In genomic region chr4:35793766-35794165, GRCh38 we compare ENCODE assay signal across 29 cellular contexts.
"Had no signal": no experiment of that assay in that cellular context is flagged by ENCODE, and none has a peak within 500 bp of the region (broad histone marks: within the 10 kb centered on the region; RNA-seq: fewer than 3 reads in every experiment).

No MANE protein-coding gene starts in this region.

- H3K36me3 Mint-ChIP-seq: activated CD4-positive, alpha-beta memory T cell treated with anti-CD3 and anti-CD28 coated beads for 36 hours; activated CD8-positive, alpha-beta memory T cell treated with anti-CD3 and anti-CD28 coated beads, Interleukin-2, amount 10 ng/mL, durations not matched to agents 7 days and 5 days; activated naive CD4-positive, alpha-beta T cell treated with anti-CD3 and anti-CD28 coated beads, Interleukin-2, amount 50 U/mL, for 72 hours; activated naive CD8-positive, alpha-beta T cell treated with anti-CD3 and anti-CD28 coated beads, Interleukin-2, amount 10 ng/mL, durations not matched to agents 7 days and 5 days had no signal

- FAIRE-seq: bronchial epithelial cell, endometrium, endothelial cell of umbilical vein had no signal

- H3K4me1 Mint-ChIP-seq: activated CD4-positive, alpha-beta T cell treated with anti-CD3 and anti-CD28 coated beads for 36 hours; activated CD4-positive, alpha-beta T cell treated with anti-CD3 and anti-CD28 coated beads, Interleukin-2, amount 10 ng/mL, durations not matched to agents 24 days and 14 days; activated CD8-positive, alpha-beta memory T cell treated with anti-CD3 and anti-CD28 coated beads, Interleukin-2, amount 10 ng/mL, durations not matched to agents 7 days and 5 days; activated naive CD8-positive, alpha-beta T cell treated with anti-CD3 and anti-CD28 coated beads, Interleukin-2, amount 10 ng/mL, durations not matched to agents 7 days and 5 days; central memory CD8-positive, alpha-beta T cell had no signal

- DNase-seq: activated CD4-positive, alpha-beta memory T cell treated with anti-CD3 and anti-CD28 coated beads for 36 hours; activated CD4-positive, alpha-beta T cell treated with anti-CD3 and anti-CD28 coated beads for 36 hours; activated CD4-positive, alpha-beta T cell treated with anti-CD3 and anti-CD28 coated beads, Interleukin-2, amount 10 ng/mL, durations not matched to agents 24 days and 14 days; activated CD4-positive, CD25-positive, alpha-beta regulatory T cell; activated CD4-positive, CD25-positive, alpha-beta regulatory T cell treated with anti-CD3 and anti-CD28 coated beads, Interleukin-2, amount 50 U/mL, for 72 hours; activated CD8-positive, alpha-beta memory T cell treated with anti-CD3 and anti-CD28 coated beads, Interleukin-2, amount 10 ng/mL, durations not matched to agents 7 days and 5 days; activated CD8-positive, alpha-beta memory T cell treated with anti-CD3 and anti-CD28 coated beads, Interleukin-2, amount 50 U/mL, for 4 hours; activated CD8-positive, alpha-beta T cell treated with anti-CD3 and anti-CD28 coated beads, Interleukin-2, amount 10 ng/mL, durations not matched to agents 7 days and 5 days; activated effector memory CD4-positive, alpha-beta T cell treated with anti-CD3 and anti-CD28 coated beads, Interleukin-2, amount 50 U/mL, for 16 hours; activated naive CD4-positive, alpha-beta T cell treated with anti-CD3 and anti-CD28 coated beads for 36 hours; activated naive CD8-positive, alpha-beta T cell treated with anti-CD3 and anti-CD28 coated beads, Interleukin-2, amount 10 ng/mL, durations not matched to agents 7 days and 5 days; activated T-cell treated with anti-CD3 and anti-CD28 coated beads, Interleukin-2, amount 50 U/mL, for 1 hour; activated T-cell treated with anti-CD3 and anti-CD28 coated beads, Interleukin-2, amount 50 U/mL, for 48 hours; brain microvascular endothelial cell; effector CD4-positive, alpha-beta T cell; effector memory CD8-positive, alpha-beta T cell; head of caudate nucleus; T-helper 2 cell had no signal

- H3K4me3 Mint-ChIP-seq: activated CD4-positive, alpha-beta memory T cell treated with anti-CD3 and anti-CD28 coated beads for 36 hours; activated CD4-positive, alpha-beta T cell treated with anti-CD3 and anti-CD28 coated beads for 36 hours; activated CD4-positive, alpha-beta T cell treated with anti-CD3 and anti-CD28 coated beads, Interleukin-2, amount 10 ng/mL, durations not matched to agents 24 days and 14 days; activated CD8-positive, alpha-beta memory T cell treated with anti-CD3 and anti-CD28 coated beads, Interleukin-2, amount 10 ng/mL, durations not matched to agents 7 days and 5 days; activated CD8-positive, alpha-beta T cell treated with anti-CD3 and anti-CD28 coated beads, Interleukin-2, amount 10 ng/mL, durations not matched to agents 7 days and 5 days; activated naive CD4-positive, alpha-beta T cell treated with anti-CD3 and anti-CD28 coated beads for 36 hours; activated naive CD8-positive, alpha-beta T cell treated with anti-CD3 and anti-CD28 coated beads, Interleukin-2, amount 10 ng/mL, durations not matched to agents 7 days and 5 days; activated T-helper 1 cell treated with anti-CD3 and anti-CD28 coated beads, Interleukin-12 subunit alpha, Interleukin-12 subunit beta, Interleukin-2, Interleukin-4 antibody, amounts not matched to agents 30 ng/mL and 10 ng/mL and 1 ng/mL, durations not matched to agents 14 hours and 24 hours and 36 hours; central memory CD8-positive, alpha-beta T cell; dendritic cell treated with granulocyte-macrophage colony-stimulating factor and Interleukin-4, amounts not matched to agents 40 ng/mL and 50 ng/mL, for 4 days; effector memory CD8-positive, alpha-beta T cell had no signal

- H3K36me3 ChIP-seq: ascending aorta, brain microvascular endothelial cell had no signal

- H3K27me3 ChIP-seq: ascending aorta, brain microvascular endothelial cell had no signal

- ATAC-seq: activated CD4-positive, alpha-beta T cell treated with anti-CD3 and anti-CD28 coated beads for 36 hours; activated CD8-positive, alpha-beta memory T cell treated with anti-CD3 and anti-CD28 coated beads, Interleukin-2, amount 10 ng/mL, durations not matched to agents 7 days and 5 days; activated CD8-positive, alpha-beta T cell treated with anti-CD3 and anti-CD28 coated beads, Interleukin-2, amount 10 ng/mL, durations not matched to agents 7 days and 5 days; activated naive CD4-positive, alpha-beta T cell treated with anti-CD3 and anti-CD28 coated beads, Interleukin-2, amount 50 U/mL, for 72 hours; effector memory CD8-positive, alpha-beta T cell; esophagus mucosa had no signal

- H3K9me3 Mint-ChIP-seq: central memory CD8-positive, alpha-beta T cell; effector memory CD8-positive, alpha-beta T cell had no signal

- H3K4me3 ChIP-seq: ascending aorta, coronary artery had no signal

- H3K27ac ChIP-seq: ascending aorta, brain microvascular endothelial cell, coronary artery had no signal

- H3K27ac Mint-ChIP-seq: activated CD4-positive, alpha-beta memory T cell treated with anti-CD3 and anti-CD28 coated beads for 36 hours; activated CD4-positive, alpha-beta T cell treated with anti-CD3 and anti-CD28 coated beads for 36 hours; activated CD4-positive, alpha-beta T cell treated with anti-CD3 and anti-CD28 coated beads, Interleukin-2, amount 10 ng/mL, durations not matched to agents 24 days and 14 days; activated CD8-positive, alpha-beta memory T cell treated with anti-CD3 and anti-CD28 coated beads, Interleukin-2, amount 10 ng/mL, durations not matched to agents 7 days and 5 days; activated CD8-positive, alpha-beta T cell treated with anti-CD3 and anti-CD28 coated beads, Interleukin-2, amount 10 ng/mL, durations not matched to agents 7 days and 5 days; activated naive CD4-positive, alpha-beta T cell treated with anti-CD3 and anti-CD28 coated beads for 36 hours; activated naive CD4-positive, alpha-beta T cell treated with anti-CD3 and anti-CD28 coated beads, Interleukin-2, amount 50 U/mL, for 72 hours; activated naive CD8-positive, alpha-beta T cell treated with anti-CD3 and anti-CD28 coated beads, Interleukin-2, amount 10 ng/mL, durations not matched to agents 7 days and 5 days; activated T-helper 1 cell treated with anti-CD3 and anti-CD28 coated beads, Interleukin-12 subunit alpha, Interleukin-12 subunit beta, Interleukin-2, Interleukin-4 antibody, amounts not matched to agents 30 ng/mL and 10 ng/mL and 1 ng/mL, durations not matched to agents 14 hours and 24 hours and 36 hours; activated T-helper 2 cell treated with anti-CD3 and anti-CD28 coated beads, Interferon-gamma antibody, Interleukin-2, Interleukin-4, amounts not matched to agents 10 μg/mL and 5 μg/mL and 100 μg/mL, durations not matched to agents 14 hours and 24 hours and 36 hours; dendritic cell treated with granulocyte-macrophage colony-stimulating factor and Interleukin-4, amounts not matched to agents 40 ng/mL and 50 ng/mL, for 4 days; effector memory CD8-positive, alpha-beta T cell had no signal

- H3K27me3 Mint-ChIP-seq: activated CD4-positive, alpha-beta memory T cell treated with anti-CD3 and anti-CD28 coated beads for 36 hours; activated CD4-positive, alpha-beta T cell treated with anti-CD3 and anti-CD28 coated beads for 36 hours; activated CD4-positive, alpha-beta T cell treated with anti-CD3 and anti-CD28 coated beads, Interleukin-2, amount 10 ng/mL, durations not matched to agents 24 days and 14 days; activated CD8-positive, alpha-beta memory T cell treated with anti-CD3 and anti-CD28 coated beads, Interleukin-2, amount 10 ng/mL, durations not matched to agents 7 days and 5 days; activated naive CD8-positive, alpha-beta T cell treated with anti-CD3 and anti-CD28 coated beads, Interleukin-2, amount 10 ng/mL, durations not matched to agents 7 days and 5 days; central memory CD8-positive, alpha-beta T cell; dendritic cell treated with granulocyte-macrophage colony-stimulating factor and Interleukin-4, amounts not matched to agents 40 ng/mL and 50 ng/mL, for 4 days; effector memory CD8-positive, alpha-beta T cell had no signal

- H3K9me3 ChIP-seq: ascending aorta had no signal

- H3K4me1 ChIP-seq: ascending aorta had no signal
